ENCODE assay signal across 28 cellular contexts in genomic region chr12:18828987-18829386, GRCh38.
"Had no signal": no experiment of that assay in that cellular context is flagged by ENCODE, and none has a peak within 500 bp of the region (broad histone marks: within the 10 kb centered on the region; RNA-seq: fewer than 3 reads in every experiment).

No MANE protein-coding gene starts in this region.

- H3K27ac Mint-ChIP-seq: nephron; neural progenitor cell; progenitor cell of endocrine pancreas; stimulated activated effector memory CD8-positive, alpha-beta T cell treated with anti-CD3 and anti-CD28 coated beads, Interleukin-12 subunit alpha, Interleukin-12 subunit beta, amount 100 ng/mL, for 72 hours; stimulated activated naive B cell treated with anti-CD40 and anti-IgM and Interleukin-4, amounts not matched to agents 10 μg/mL and 1 μg/mL and 100 μg/mL, for 72 hours; stimulated activated naive CD8-positive, alpha-beta T cell treated with anti-CD3 and anti-CD28 coated beads, Interleukin-15, Interleukin-2, amounts not matched to agents 100 ng/mL and 50 ng/mL, for 24 hours had no signal

- H2AFZ ChIP-seq: neural progenitor cell, parathyroid adenoma had no signal

- H3K79me2 ChIP-seq: parathyroid adenoma had no signal

- H3K27ac ChIP-seq: neural progenitor cell, ovary, parathyroid adenoma, psoas muscle, right lobe of liver, sigmoid colon, stomach, thoracic aorta, thyroid gland, tibial nerve, upper lobe of left lung, vagina had no signal

- H3K4me3 ChIP-seq: neural progenitor cell, ovary, psoas muscle, right lobe of liver, sigmoid colon, stomach, thoracic aorta, thyroid gland, tibial nerve, upper lobe of left lung, vagina had no signal

- H3K9ac ChIP-seq: neural progenitor cell, parathyroid adenoma had no signal

- H3K4me3 Mint-ChIP-seq: nephron; neural progenitor cell; stimulated activated effector memory CD8-positive, alpha-beta T cell treated with anti-CD3 and anti-CD28 coated beads, Interleukin-12 subunit alpha, Interleukin-12 subunit beta, amount 100 ng/mL, for 72 hours; stimulated activated naive B cell treated with anti-CD40 and anti-IgM and Interleukin-4, amounts not matched to agents 10 μg/mL and 1 μg/mL and 100 μg/mL, for 72 hours; stimulated activated naive CD8-positive, alpha-beta T cell treated with anti-CD3 and anti-CD28 coated beads, Interleukin-15, Interleukin-2, amounts not matched to agents 100 ng/mL and 50 ng/mL, for 24 hours had no signal

- H3K36me3 ChIP-seq: ovary, right lobe of liver, sigmoid colon, stomach, thoracic aorta, thyroid gland, tibial nerve, upper lobe of left lung, vagina had no signal

- H3K4me1 ChIP-seq: neural progenitor cell, parathyroid adenoma, psoas muscle, right lobe of liver, sigmoid colon, stomach, thyroid gland, tibial nerve, upper lobe of left lung, vagina had no signal

- DNase-seq: occipital lobe; ovary; posterior cingulate gyrus; psoas muscle; right cardiac atrium; right lobe of liver; sigmoid colon; stimulated activated CD4-positive, alpha-beta T cell treated with anti-CD3 and anti-CD28 coated beads, Interleukin-15, amount 100 ng/mL, for 24 hours; stimulated activated CD4-positive, alpha-beta T cell treated with anti-CD3 and anti-CD28 coated beads, Interleukin-2, amount 100 ng/mL, for 24 hours; stimulated activated CD4-positive, alpha-beta T cell treated with anti-CD3 and anti-CD28 coated beads, Interleukin-2, amount 100 ng/mL, for 48 hours; stimulated activated CD4-positive, alpha-beta T cell treated with anti-CD3 and anti-CD28 coated beads, Interleukin-4, amount 100 ng/mL, for 24 hours; stimulated activated naive B cell treated with anti-CD40 and anti-IgM and Interleukin-4, amounts not matched to agents 10 μg/mL and 1 μg/mL and 100 μg/mL, for 72 hours; stimulated activated naive CD4-positive, alpha-beta T cell treated with Interleukin-2 at 50 U/mL for 16 hours; stomach; thyroid gland; trophoblast cell; upper lobe of left lung had no signal

- ATAC-seq: psoas muscle; right cardiac atrium; right lobe of liver; stimulated activated effector memory CD8-positive, alpha-beta T cell treated with anti-CD3 and anti-CD28 coated beads, Interleukin-12 subunit alpha, Interleukin-12 subunit beta, amount 100 ng/mL, for 72 hours; stimulated activated naive B cell treated with anti-CD40 and anti-IgM and Interleukin-4, amounts not matched to agents 10 μg/mL and 1 μg/mL and 100 μg/mL, for 72 hours had no signal

- H3K36me3 Mint-ChIP-seq: neural progenitor cell; stimulated activated effector memory CD8-positive, alpha-beta T cell treated with anti-CD3 and anti-CD28 coated beads, Interleukin-12 subunit alpha, Interleukin-12 subunit beta, amount 100 ng/mL, for 72 hours; stimulated activated naive B cell treated with anti-CD40 and anti-IgM and Interleukin-4, amounts not matched to agents 10 μg/mL and 1 μg/mL and 100 μg/mL, for 72 hours had no signal

- FAIRE-seq: small intestine, urothelium cell line had no signal

- H3K4me2 ChIP-seq: neural progenitor cell had no signal

- H3K9me3 ChIP-seq: ovary, right lobe of liver, thyroid gland, vagina had no signal

- H3K27me3 ChIP-seq: neural progenitor cell, ovary, right lobe of liver, sigmoid colon, stomach, thyroid gland, tibial nerve, upper lobe of left lung, vagina had no signal

- H3K27me3 Mint-ChIP-seq: progenitor cell of endocrine pancreas; stimulated activated naive B cell treated with anti-CD40 and anti-IgM and Interleukin-4, amounts not matched to agents 10 μg/mL and 1 μg/mL and 100 μg/mL, for 72 hours; stimulated activated naive CD8-positive, alpha-beta T cell treated with anti-CD3 and anti-CD28 coated beads, Interleukin-15, Interleukin-2, amounts not matched to agents 100 ng/mL and 50 ng/mL, for 24 hours had no signal

- H3K4me1 Mint-ChIP-seq: nephron; stimulated activated effector memory CD8-positive, alpha-beta T cell treated with anti-CD3 and anti-CD28 coated beads, Interleukin-12 subunit alpha, Interleukin-12 subunit beta, amount 100 ng/mL, for 72 hours; stimulated activated naive B cell treated with anti-CD40 and anti-IgM and Interleukin-4, amounts not matched to agents 10 μg/mL and 1 μg/mL and 100 μg/mL, for 72 hours had no signal
